In genomic region chr4:2284934-2285664, GRCh38 we compare ENCODE assay signal across 11 cellular contexts. TPM values are rescaled to one million over a fixed set of nuclear protein-coding genes. Genes with fewer than 3 reads are reported as not detected.
DNase-seq lines count a peak whose midpoint lies in the region; ATAC-seq and TF ChIP-seq lines count a peak whose summit lies in the region.
"Had no signal": no experiment of that assay in that cellular context is flagged by ENCODE, and none has a peak within 500 bp of the region (broad histone marks: within the 10 kb centered on the region; RNA-seq: fewer than 3 reads in every experiment).

No MANE protein-coding gene starts in this region.

- H2AFZ ChIP-seq in mammary epithelial cell (ENCODE audit: low read depth, low read length), result no peak overlapping the region
- H2AFZ ChIP-seq in hepatocyte, result no peak overlapping the region

- no TSS peak for BruUV-seq in mammary epithelial cell (replicated peaks; lab: Mats Ljungman, UMichigan)

- no peak overlapping the region for H3K27ac ChIP-seq in CD4-positive, CD25-positive, alpha-beta regulatory T cell (ENCODE audit: insufficient read depth, low read length, poor library complexity, severe bottlenecking)
- no peak overlapping the region for H3K27ac ChIP-seq in mammary epithelial cell (ENCODE audit: insufficient read depth, low read depth, low read length)
- H3K27ac ChIP-seq in hepatocyte, result no peak overlapping the region

- no peaks in the 10 kb centered on the region for H4K20me1 ChIP-seq in mammary epithelial cell (ENCODE audit: insufficient read depth, low read length)
- no peaks in the 10 kb centered on the region for H4K20me1 ChIP-seq in hepatocyte (ENCODE audit: insufficient read depth, poor library complexity, severe bottlenecking)

- H3K9me3 Mint-ChIP-seq in CD4-positive, CD25-positive, alpha-beta regulatory T cell, result no peaks in the 10 kb centered on the region

- 85% methylated on average over 12 of the region's 16 CpGs for WGBS in mammary epithelial cell (ENCODE audit: low coverage, missing lambda C conversion rate)
- 90% methylated on average over 16 of the region's 16 CpGs for WGBS in hepatocyte (ENCODE audit: low lambda C conversion rate, missing lambda C conversion rate)

- TF ChIP-seq CTCF in mammary epithelial cell (conservative IDR thresholded peaks at IDR 0.05 in 1 of 2, IDR thresholded peaks at IDR 0.05 in 1 of 2; ENCODE audit: extremely low read depth in 1 of 2, insufficient read depth in 1 of 2, low read depth in 1 of 2, low read length in 2 of 2), result no peak
- no peak for TF ChIP-seq CTCF in hepatocyte (IDR thresholded peaks at IDR 0.05; ENCODE audit: poor library complexity)

- in situ Hi-C loops in mammary epithelial cell (cut with MboI; ENCODE audit: low sequenced_read_pairs in 2 of 2), result no loop called here

- no peak overlapping the region for H3K4me3 Mint-ChIP-seq in CD4-positive, CD25-positive, alpha-beta regulatory T cell

- H3K27me3 ChIP-seq in CD4-positive, CD25-positive, alpha-beta regulatory T cell (ENCODE audit: control insufficient read depth, insufficient read depth, low read length), result no peaks in the 10 kb centered on the region
- no peaks in the 10 kb centered on the region for H3K27me3 ChIP-seq in mammary epithelial cell (ENCODE audit: insufficient read depth, low read length)
- H3K27me3 ChIP-seq in hepatocyte, result no peaks in the 10 kb centered on the region
- H3K27me3 ChIP-seq: dorsolateral prefrontal cortex had no signal

- intact Hi-C loops in mammary epithelial cell (cut with micrococcal nuclease), result no loop called here

- no peaks in the 10 kb centered on the region for H3K79me2 ChIP-seq in mammary epithelial cell (ENCODE audit: insufficient read depth, low read length)
- H3K79me2 ChIP-seq in hepatocyte, result no peaks in the 10 kb centered on the region

- no peak for ATAC-seq in CD4-positive, CD25-positive, alpha-beta regulatory T cell (ENCODE audit: low read depth in 2 of 2)
- no peak for ATAC-seq in HG03175 (IDR thresholded peaks at IDR 0.05; ENCODE audit: unreplicated experiment)
- no peak for ATAC-seq in HG02973 (IDR thresholded peaks at IDR 0.05; ENCODE audit: unreplicated experiment)

- H3K9me2 ChIP-seq in hepatocyte (replicated peaks; ENCODE audit: insufficient read depth), result no peaks in the 10 kb centered on the region

- H3K36me3 ChIP-seq in CD4-positive, CD25-positive, alpha-beta regulatory T cell (ENCODE audit: control insufficient read depth, insufficient read depth, low read length), result no peaks in the 10 kb centered on the region
- no peaks in the 10 kb centered on the region for H3K36me3 ChIP-seq in mammary epithelial cell (ENCODE audit: insufficient read depth, low read length)
- no peaks in the 10 kb centered on the region for H3K36me3 ChIP-seq in hepatocyte (replicated peaks; ENCODE audit: insufficient read depth, low read depth)

- CTCF ChIA-PET in mammary epithelial cell (lab: Charles Lee; ENCODE audit: low non-redundant PET), result no interaction called here

- H3K4me2 ChIP-seq in mammary epithelial cell (ENCODE audit: insufficient read depth, low read depth, low read length), result no peak overlapping the region
- no peak overlapping the region for H3K4me2 ChIP-seq in hepatocyte

- peak overlapping the region in 2 of 3 donors; percentile 55 to 72 for H3K27ac Mint-ChIP-seq in CD4-positive, CD25-positive, alpha-beta regulatory T cell

- no peak overlapping the region for H3K9ac ChIP-seq in mammary epithelial cell (ENCODE audit: insufficient read depth, low read length)

- H3K27me3 Mint-ChIP-seq in CD4-positive, CD25-positive, alpha-beta regulatory T cell, result peaks cover 4% of the 10 kb centered on the region

- peaks cover 3% of the 10 kb centered on the region for H3K36me3 Mint-ChIP-seq in CD4-positive, CD25-positive, alpha-beta regulatory T cell

- DNase-seq in CD4-positive, CD25-positive, alpha-beta regulatory T cell, result no peak
- peak; percentile 52 for DNase-seq in HS-5 (ENCODE audit: low read depth)
- peak; percentile 61 for DNase-seq in mammary epithelial cell
- DNase-seq in myocyte (ENCODE audit: low read depth), result peak; percentile 64
- no peak for DNase-seq in hepatocyte (ENCODE audit: low spot score)
- DNase-seq in activated CD4-positive, alpha-beta T cell treated with anti-CD3 and anti-CD28 coated beads for 48 hours, result no peak
- DNase-seq: NCI-H2171 treated with DMSO at 0.1 percent for 48 hours, SIG-M5 had no signal

- peaks cover 44% of the 10 kb centered on the region for H3K4me1 ChIP-seq in CD4-positive, CD25-positive, alpha-beta regulatory T cell (ENCODE audit: control insufficient read depth, insufficient read depth, low read length, poor library complexity, severe bottlenecking)
- H3K4me1 ChIP-seq in mammary epithelial cell (ENCODE audit: insufficient read depth, low read length) (peaks cover 11% of the 10 kb centered on the region), hepatocyte (ENCODE audit: insufficient read depth) (peaks cover 9% of the 10 kb centered on the region)

- peaks cover 16 to 50% (median 22%) of the 10 kb centered on the region in 4 donors for H3K4me1 Mint-ChIP-seq in CD4-positive, CD25-positive, alpha-beta regulatory T cell

- H3K4me3 ChIP-seq in CD4-positive, CD25-positive, alpha-beta regulatory T cell (ENCODE audit: low read depth, low read length), result no peak overlapping the region
- H3K4me3 ChIP-seq in mammary epithelial cell (replicated peaks in 1 of 3; ENCODE audit: insufficient read depth in 1 of 3, low read depth in 2 of 3, low read length in 3 of 3), result no peak overlapping the region
- H3K4me3 ChIP-seq in hepatocyte, result no peak overlapping the region
- H3K4me3 ChIP-seq: dorsolateral prefrontal cortex had no signal

- no peaks in the 10 kb centered on the region for H3K9me3 ChIP-seq in CD4-positive, CD25-positive, alpha-beta regulatory T cell (ENCODE audit: control insufficient read depth in 2 of 2, low read length in 2 of 2)
- no peaks in the 10 kb centered on the region for H3K9me3 ChIP-seq in mammary epithelial cell (replicated peaks; ENCODE audit: insufficient read depth, low read length)
- no peaks in the 10 kb centered on the region for H3K9me3 ChIP-seq in hepatocyte (ENCODE audit: low read depth)

- dilution Hi-C loops in mammary epithelial cell (cut with HindIII; ENCODE audit: low sequenced_read_pairs), result no loop called here

RNA-seq across cellular contexts. Expression of gene MXD4, which starts 23.2 kb away (rescaled TPM):
- 121 TPM for total RNA-seq in CD4-positive, CD25-positive, alpha-beta regulatory T cell
- polyA plus RNA-seq in CD4-positive, CD25-positive, alpha-beta regulatory T cell, result 10 to 100 TPM; 34.3 to 60.4 (median 47.2) TPM
- 10 to 100 TPM; 26.0 to 36.8 TPM for total RNA-seq in mammary epithelial cell
- polyA plus RNA-seq in mammary epithelial cell, result 17.8 TPM
- polyA minus RNA-seq in mammary epithelial cell, result 12.4 TPM
- total RNA-seq in myocyte, result 39.3 and 56.4 TPM in 2 replicates
- 62.3 TPM for polyA plus RNA-seq in myocyte (2012)
- 53.7 and 56.7 TPM in 2 replicates for total RNA-seq in hepatocyte
- 127 and 131 TPM in 2 replicates for polyA plus RNA-seq in hepatocyte

RNA-seq across cellular contexts. Expression of gene HAUS3, which starts 43.2 kb away (rescaled TPM):
- total RNA-seq in CD4-positive, CD25-positive, alpha-beta regulatory T cell, result 140 TPM
- polyA plus RNA-seq in CD4-positive, CD25-positive, alpha-beta regulatory T cell, result 10 to 100 TPM; 27.5 to 29.8 (median 28.4) TPM
- total RNA-seq in mammary epithelial cell, result 10 to 100 TPM in 1 of 2 donors, 1 to 10 TPM in 1; 9.2 to 12.8 TPM
- polyA plus RNA-seq in mammary epithelial cell, result 4.2 TPM
- polyA minus RNA-seq in mammary epithelial cell, result 3.5 TPM
- total RNA-seq in myocyte, result 12.5 and 13.1 TPM in 2 replicates
- 4.2 TPM for polyA plus RNA-seq in myocyte (2012)
- 9.8 and 13.4 TPM in 2 replicates for total RNA-seq in hepatocyte
- polyA plus RNA-seq in hepatocyte, result 7.1 and 10.7 TPM in 2 replicates

RNA-seq across cellular contexts. Expression of gene POLN, which starts 43.2 kb away (rescaled TPM):
- total RNA-seq in CD4-positive, CD25-positive, alpha-beta regulatory T cell, result 4.9 TPM
- 1 to 10 TPM in 1 of 4 donors, under 1 TPM in 3; 0.46 to 1.7 (median 0.92) TPM for polyA plus RNA-seq in CD4-positive, CD25-positive, alpha-beta regulatory T cell
- total RNA-seq in mammary epithelial cell (under 1 TPM; 0.42 to 0.83 TPM), myocyte (5.5 and 7.8 TPM in 2 replicates), hepatocyte (2.0 and 3.9 TPM in 2 replicates)
- polyA plus RNA-seq in mammary epithelial cell (0.18 TPM), hepatocyte (1.7 and 3.0 TPM in 2 replicates)
- polyA minus RNA-seq in mammary epithelial cell, result not detected
- polyA plus RNA-seq in myocyte (2012), result 4.1 TPM

Comparison
In these comparisons a context has a peak if more than half of its experiments do, and no peak if none do; other contexts are left out.
1. DNase-seq: peak in HS-5 (single experiment), mammary epithelial cell (single experiment) and myocyte (single experiment); none in CD4-positive, CD25-positive, alpha-beta regulatory T cell (0 of 3), hepatocyte (single experiment) and activated CD4-positive, alpha-beta T cell treated with anti-CD3 and anti-CD28 coated beads for 48 hours (single experiment).